ENCODE assay signal across 16 cellular contexts in genomic region chr6:11430036-11430435, GRCh38.
DNase-seq lines count a peak whose midpoint lies in the region; ATAC-seq and TF ChIP-seq lines count a peak whose summit lies in the region.
"Had no signal": no experiment of that assay in that cellular context is flagged by ENCODE, and none has a peak within 500 bp of the region (broad histone marks: within the 10 kb centered on the region; RNA-seq: fewer than 3 reads in every experiment).

No MANE protein-coding gene starts in this region.

- H4K20me1 ChIP-seq in osteoblast (ENCODE audit: insufficient read depth, low read length) = no peaks in the 10 kb centered on the region

- H3K4me3 ChIP-seq in endodermal cell (ENCODE audit: low read length) = no peak overlapping the region
- no peak overlapping the region for H3K4me3 ChIP-seq in osteoblast (ENCODE audit: insufficient read depth, low read length)

- H3K36me3 Mint-ChIP-seq in endodermal cell (ENCODE audit: low read depth) = no peaks in the 10 kb centered on the region
- peaks cover 2% of the 10 kb centered on the region for H3K36me3 Mint-ChIP-seq in T-helper 17 cell (ENCODE audit: low read depth)
- H3K36me3 Mint-ChIP-seq: activated naive CD4-positive, alpha-beta T cell treated with anti-CD3 and anti-CD28 coated beads, Interleukin-2, amount 50 U/mL, for 24 hours; IgD-negative memory B cell; naive thymus-derived CD4-positive, alpha-beta T cell had no signal

- no peaks in the 10 kb centered on the region for H3K36me3 ChIP-seq in endodermal cell (ENCODE audit: control insufficient read depth, insufficient read depth, low read length)
- H3K36me3 ChIP-seq in osteoblast (ENCODE audit: insufficient read depth, low read length) = no peaks in the 10 kb centered on the region

- DNase-seq in AG20443 (ENCODE audit: low spot score) = peak; percentile 29
- peak; percentile 98 for DNase-seq in M059J (ENCODE audit: low read depth)
- DNase-seq in endodermal cell = no peak
- DNase-seq in osteoblast (ENCODE audit: insufficient read length, low spot score, missing footprints) = no peak
- no peak for DNase-seq in T-helper 17 cell
- DNase-seq in GDM1 (lab: John Stamatoyannopoulos, UW) = no peak
- DNase-seq in MV-4-11 (lab: John Stamatoyannopoulos, UW) = no peak
- DNase-seq: Calu3; left colon; naive thymus-derived CD4-positive, alpha-beta T cell; NCI-H1694; stimulated activated CD4-positive, alpha-beta T cell treated with anti-CD3 and anti-CD28 coated beads, Interleukin-4, amount 100 ng/mL, for 1 hour had no signal

- peaks cover 61% of the 10 kb centered on the region for H3K4me1 Mint-ChIP-seq in endodermal cell
- H3K4me1 Mint-ChIP-seq in T-helper 17 cell = peaks cover 20% of the 10 kb centered on the region

- H3K4me1 ChIP-seq in endodermal cell (ENCODE audit: control insufficient read depth, insufficient read depth, low read length) (peaks cover 27% of the 10 kb centered on the region), osteoblast (ENCODE audit: insufficient read depth, low read length) (peaks cover 79% of the 10 kb centered on the region)

- H3K9me3 Mint-ChIP-seq in endodermal cell = no peaks in the 10 kb centered on the region
- H3K9me3 Mint-ChIP-seq: activated naive CD4-positive, alpha-beta T cell treated with anti-CD3 and anti-CD28 coated beads, Interleukin-2, amount 50 U/mL, for 24 hours; IgD-negative memory B cell; naive thymus-derived CD4-positive, alpha-beta T cell had no signal

- H3K9ac ChIP-seq in endodermal cell (ENCODE audit: extremely low read depth, low read length, poor library complexity, severe bottlenecking) = no peak overlapping the region

- H3K9me3 ChIP-seq in endodermal cell (ENCODE audit: control insufficient read depth, low read length) = no peaks in the 10 kb centered on the region
- no peaks in the 10 kb centered on the region for H3K9me3 ChIP-seq in osteoblast (ENCODE audit: low read depth, low read length)
- H3K9me3 ChIP-seq in T-helper 17 cell (ENCODE audit: control insufficient read depth, low read length, poor library complexity, severe bottlenecking) = no peaks in the 10 kb centered on the region

- 73 to 87% methylated on average over 8 to 9 of the region's 9 CpGs for WGBS in endodermal cell (ENCODE audit: insufficient coverage in 1 of 2, insufficient read length in 1 of 2), 2 experiments

- no peak overlapping the region for H3K4me2 ChIP-seq in osteoblast (ENCODE audit: insufficient read depth, low read length)

- H3K27me3 Mint-ChIP-seq in endodermal cell (ENCODE audit: insufficient read depth) (peaks cover 4% of the 10 kb centered on the region), T-helper 17 cell (peaks cover 4% of the 10 kb centered on the region)
- H3K27me3 Mint-ChIP-seq: activated naive CD4-positive, alpha-beta T cell treated with anti-CD3 and anti-CD28 coated beads, Interleukin-2, amount 50 U/mL, for 24 hours; IgD-negative memory B cell; naive thymus-derived CD4-positive, alpha-beta T cell had no signal

- ATAC-seq in T-helper 17 cell (no peak), HG02885 (IDR thresholded peaks at IDR 0.05; ENCODE audit: poor library complexity, unreplicated experiment) (no peak)
- ATAC-seq: left colon; naive thymus-derived CD4-positive, alpha-beta T cell; Panc1 had no signal

- TF ChIP-seq CTCF in endodermal cell (conservative IDR thresholded peaks at IDR 0.05) (no peak), osteoblast (IDR thresholded peaks at IDR 0.05; ENCODE audit: extremely low read depth, low read depth, low read length) (no peak)

- H3K4me3 Mint-ChIP-seq in endodermal cell = no peak overlapping the region
- H3K4me3 Mint-ChIP-seq in T-helper 17 cell = no peak overlapping the region
- H3K4me3 Mint-ChIP-seq: activated naive CD4-positive, alpha-beta T cell treated with anti-CD3 and anti-CD28 coated beads, Interleukin-2, amount 50 U/mL, for 24 hours; naive thymus-derived CD4-positive, alpha-beta T cell had no signal

- peak overlapping the region; percentile 38 for H2AFZ ChIP-seq in osteoblast (ENCODE audit: low read length)

- H3K27ac ChIP-seq in endodermal cell (ENCODE audit: low read depth, low read length) (no peak overlapping the region), osteoblast (ENCODE audit: low read depth, low read length) (peak overlapping the region; percentile 38)

- no peaks in the 10 kb centered on the region for H3K27me3 ChIP-seq in endodermal cell (ENCODE audit: control insufficient read depth, insufficient read depth, low read length, poor library complexity, severe bottlenecking)
- H3K27me3 ChIP-seq in osteoblast (ENCODE audit: insufficient read depth, low read length) = no peaks in the 10 kb centered on the region

- peak overlapping the region; percentile 8 for H3K27ac Mint-ChIP-seq in endodermal cell
- H3K27ac Mint-ChIP-seq in T-helper 17 cell = no peak overlapping the region
- H3K27ac Mint-ChIP-seq: activated naive CD4-positive, alpha-beta T cell treated with anti-CD3 and anti-CD28 coated beads, Interleukin-2, amount 50 U/mL, for 24 hours; IgD-negative memory B cell had no signal

- H3K79me2 ChIP-seq in osteoblast (ENCODE audit: insufficient read depth, low read length) = no peaks in the 10 kb centered on the region

Comparison
In these comparisons a context has a peak if more than half of its experiments do, and no peak if none do; other contexts are left out.
1. DNase-seq: peak in AG20443 (single experiment) and M059J (single experiment); none in endodermal cell (single experiment), osteoblast (single experiment), T-helper 17 cell (0 of 3), GDM1 (single experiment) and MV-4-11 (single experiment).